22 cellular contexts compared by ENCODE assay signal in the genomic region with DNA sequence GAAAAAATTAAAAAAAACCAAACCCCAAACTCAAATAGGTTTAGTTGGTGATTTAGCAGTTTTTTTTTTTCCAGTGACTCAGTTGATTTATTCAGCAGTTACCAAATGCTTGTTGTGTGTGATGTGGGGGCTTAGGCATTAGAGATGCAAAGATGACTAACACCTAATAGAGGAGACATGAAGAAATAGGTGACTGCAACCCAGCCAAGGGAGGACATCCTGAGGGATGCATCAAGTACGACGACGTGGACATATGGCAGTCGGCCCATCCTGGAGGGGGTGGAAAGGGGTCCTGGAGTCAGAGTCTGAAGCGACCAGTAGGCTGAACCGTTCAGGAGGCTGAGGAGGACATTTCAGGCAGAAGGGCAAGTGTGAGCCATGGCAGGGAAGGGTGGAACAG. TPM values are rescaled to one million over a fixed set of nuclear protein-coding genes. Genes with fewer than 3 reads are reported as not detected.
DNase-seq lines count a peak whose midpoint lies in the region; FAIRE-seq and TF ChIP-seq lines count a peak whose summit lies in the region.
"Had no signal": no experiment of that assay in that cellular context is flagged by ENCODE, and none has a peak within 500 bp of the region (broad histone marks: within the 10 kb centered on the region; RNA-seq: fewer than 3 reads in every experiment).

No MANE protein-coding gene starts in this region.

- H3K9me3 ChIP-seq in GM23248 (ENCODE audit: low read depth) (no peaks in the 10 kb centered on the region), esophagus muscularis mucosa (no peaks in the 10 kb centered on the region), spleen (no peaks in the 10 kb centered on the region)
- H3K9me3 ChIP-seq: mucosa of descending colon had no signal

- peaks cover 22% of the 10 kb centered on the region for H3F3A ChIP-seq in GM23248 (ENCODE audit: insufficient read depth)

- H3K4me2 ChIP-seq in GM23248 (ENCODE audit: unreplicated experiment), result no peak overlapping the region

- H3K4me3 ChIP-seq in GM23248, result no peak overlapping the region
- no peak overlapping the region for H3K4me3 ChIP-seq in esophagus muscularis mucosa
- H3K4me3 ChIP-seq in skeletal muscle cell (ENCODE audit: low read depth, low read length), result no peak overlapping the region
- no peak overlapping the region for H3K4me3 ChIP-seq in spleen
- H3K4me3 ChIP-seq: dorsolateral prefrontal cortex, mucosa of descending colon had no signal

- FAIRE-seq in RCC 7860 (lab: Jason Lieb, UNC), result no peak
- FAIRE-seq: frontal cortex, TTC549 had no signal

- no peaks in the 10 kb centered on the region for H3K79me2 ChIP-seq in GM23248 (ENCODE audit: insufficient read depth)

- TF ChIP-seq CTCF in esophagus muscularis mucosa (IDR thresholded peaks at IDR 0.05), result no peak
- no peak for TF ChIP-seq CTCF in spleen (IDR thresholded peaks at IDR 0.05 in 8 of 11, conservative IDR thresholded peaks at IDR 0.05 in 3 of 11)

- intact Hi-C loops in esophagus muscularis mucosa (cut with DNase I) (no loop called here), spleen (cut with DNase I; ENCODE audit: low total_unique reads) (no loop called here)

- DNase-seq in GM23248 (peak; percentile 83), RCC 7860 (ENCODE audit: low spot score) (peak; percentile 43), esophagus muscularis mucosa (ENCODE audit: extremely low spot score) (peak; percentile 53), skeletal muscle cell (ENCODE audit: low read depth) (peak; percentile 65), spleen (no peak), Ammon's horn (ENCODE audit: low spot score) (no peak), NCI-H748 (lab: John Stamatoyannopoulos, UW; ENCODE audit: unreplicated experiment) (no peak)
- DNase-seq: activated CD8-positive, alpha-beta memory T cell treated with anti-CD3 and anti-CD28 coated beads for 24 hours; activated naive CD4-positive, alpha-beta T cell treated with anti-CD3 and anti-CD28 coated beads for 36 hours; activated T-cell treated with anti-CD3 and anti-CD28 coated beads, Interleukin-2, amount 50 U/mL, for 48 hours; dorsolateral prefrontal cortex; hippocampal formation; mucosa of descending colon; MV-4-11; NCI-H187; OCI-M1; posterior cingulate gyrus; SHP77 treated with DMSO at 0.1 percent for 48 hours; stimulated activated CD4-positive, alpha-beta T cell treated with anti-CD3 and anti-CD28 coated beads, Interleukin-1b, Interleukin-23, amount 100 ng/mL, for 48 hours had no signal

- H3K4me1 ChIP-seq in GM23248 (ENCODE audit: insufficient read depth), result peaks cover 40% of the 10 kb centered on the region
- peaks cover 24 to 55% (median 49%) of the 10 kb centered on the region in 4 donors for H3K4me1 ChIP-seq in esophagus muscularis mucosa
- peaks cover 0 to 19% (median 10%) of the 10 kb centered on the region in 6 donors for H3K4me1 ChIP-seq in spleen

- peak overlapping the region; percentile 19; the same call in 1 of the 2 replicates for H3K9ac ChIP-seq in GM23248

- no peaks in the 10 kb centered on the region for H4K20me1 ChIP-seq in GM23248 (ENCODE audit: insufficient read depth)

- TF ChIP-seq EP300 in esophagus muscularis mucosa (IDR thresholded peaks at IDR 0.05), result no peak

- WGBS in GM23248 (ENCODE audit: low coverage in 1 of 2, low lambda C conversion rate in 2 of 2, missing lambda C conversion rate in 2 of 2), 2 experiments, result 37 to 38% methylated on average over 6 of the region's 6 CpGs
- 91% methylated on average over 6 of the region's 6 CpGs for WGBS in esophagus muscularis mucosa
- 81 to 95% (median 91%) methylated on average over 6 of the region's 6 CpGs for WGBS in spleen, 5 donors

- H3K27me3 ChIP-seq in GM23248 (replicated peaks; ENCODE audit: insufficient read depth), result no peaks in the 10 kb centered on the region
- no peaks in the 10 kb centered on the region for H3K27me3 ChIP-seq in esophagus muscularis mucosa
- no peaks in the 10 kb centered on the region for H3K27me3 ChIP-seq in spleen (replicated peaks in 1 of 7)

- TF ChIP-seq POLR2A in esophagus muscularis mucosa (IDR thresholded peaks at IDR 0.05; ENCODE audit: low read depth) (no peak), spleen (IDR thresholded peaks at IDR 0.05) (no peak)

- H2AFZ ChIP-seq in GM23248, result no peak overlapping the region

- H3K9me2 ChIP-seq in GM23248 (ENCODE audit: insufficient read depth), result no peaks in the 10 kb centered on the region

- no peak overlapping the region for H3K27ac ChIP-seq in GM23248
- H3K27ac ChIP-seq in esophagus muscularis mucosa (replicated peaks in 1 of 4), result no peak overlapping the region
- H3K27ac ChIP-seq in spleen, result no peak overlapping the region
- H3K27ac ChIP-seq: dorsolateral prefrontal cortex had no signal

- in situ Hi-C loops in GM23248 (cut with MboI), result no loop called here

- no peaks in the 10 kb centered on the region for H3K36me3 ChIP-seq in GM23248 (ENCODE audit: low read depth)
- H3K36me3 ChIP-seq in esophagus muscularis mucosa, result no peaks in the 10 kb centered on the region
- H3K36me3 ChIP-seq in spleen, result no peaks in the 10 kb centered on the region

RNA-seq across cellular contexts. Expression of a gene that starts 35.5 kb away (rescaled TPM):
- total RNA-seq in GM23248 (2014; rRNA removed; shearing (Covaris generic)), result 0.13 TPM in 1 of 2 replicates, not detected in the other
- polyA plus RNA-seq in GM23248 (2016; fragmentation: Nextera tagmentation; extraction: Ambion mirVana) (2.1 and 2.6 TPM in 2 replicates), spleen (10 to 100 TPM in 2 of 3 donors, 1 to 10 TPM in 1; 7.3 to 11.6 (median 10.4) TPM)
- total RNA-seq in esophagus muscularis mucosa (10 to 100 TPM; 14.3 to 34.9 (median 26.5) TPM), spleen (10 to 100 TPM; 24.0 to 46.6 (median 34.5) TPM)
- total RNA-seq: activated naive CD4-positive, alpha-beta T cell treated with anti-CD3 and anti-CD28 coated beads for 36 hours; B cell had no signal

Comparison
In these comparisons a context has a peak if more than half of its experiments do, and no peak if none do; other contexts are left out.
1. DNase-seq: peak in GM23248 (single experiment), RCC 7860 (single experiment), esophagus muscularis mucosa (single experiment) and skeletal muscle cell (single experiment); none in spleen (single experiment), Ammon's horn (single experiment) and NCI-H748 (single experiment).
2. RNA of a gene that starts 35.5 kb away (total RNA-seq): 24.0 to 46.6 TPM in spleen and 14.3 to 34.9 TPM in esophagus muscularis mucosa; 0.13 TPM in GM23248; every median in the first group is over 10 times any median in the second.